27 cellular contexts compared by ENCODE assay signal in the genomic region with DNA sequence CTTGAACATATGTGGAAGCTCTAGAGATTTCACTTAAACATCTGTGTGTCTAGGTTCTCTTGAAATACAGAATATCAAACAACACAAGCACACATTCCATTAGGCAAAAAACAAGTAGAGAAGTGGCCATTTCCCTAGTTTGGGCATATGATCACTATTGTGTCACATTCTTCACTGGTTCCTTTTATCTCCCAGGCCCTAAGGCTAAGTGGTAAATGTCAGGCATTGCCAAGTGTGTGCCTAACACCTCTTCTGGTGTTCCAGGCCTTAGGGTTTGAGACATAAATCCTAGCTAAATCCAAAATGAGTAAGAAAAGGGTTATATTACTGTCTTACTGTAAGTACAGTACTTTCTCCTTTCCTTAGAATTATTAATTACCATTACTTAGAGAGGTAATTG.
"Had no signal": no experiment of that assay in that cellular context is flagged by ENCODE, and none has a peak within 500 bp of the region (broad histone marks: within the 10 kb centered on the region; RNA-seq: fewer than 3 reads in every experiment).

No MANE protein-coding gene starts in this region.

- H3K9ac ChIP-seq: KMS-11 had no signal

- DNase-seq: activated CD4-positive, alpha-beta T cell treated with anti-CD3 and anti-CD28 coated beads for 48 hours; activated CD4-positive, alpha-beta T cell treated with anti-CD3 and anti-CD28 coated beads, Interleukin-2, amount 50 U/mL, for 4 hours; activated CD4-positive, CD25-positive, alpha-beta regulatory T cell treated with anti-CD3 and anti-CD28 coated beads, Interleukin-2, amount 50 U/mL, for 72 hours; activated CD8-positive, alpha-beta memory T cell treated with anti-CD3 and anti-CD28 coated beads, Interleukin-2, amount 50 U/mL, for 48 hours; activated CD8-positive, alpha-beta T cell treated with anti-CD3 and anti-CD28 coated beads, Interleukin-2, amount 10 ng/mL, durations not matched to agents 7 days and 5 days; activated naive CD4-positive, alpha-beta T cell treated with Interleukin-2 at 50 U/mL for 16 hours; activated naive CD8-positive, alpha-beta T cell treated with anti-CD3 and anti-CD28 coated beads, Interleukin-2, amount 50 U/mL, for 24 hours; activated T-cell treated with anti-CD3 and anti-CD28 coated beads, Interleukin-2, amount 50 U/mL, for 1 hour; amniotic stem cell; body of pancreas; MV-4-11; NCI-H1105; NCI-H1436; NCI-H1694 treated with DMSO at 0.1 percent for 48 hours; NCI-H2029 treated with DMSO at 0.1 percent for 48 hours; NCI-H345; NCI-H510A; NCI-H526 treated with DMSO at 0.1 percent for 48 hours; NCI-H82; RPMI8226; SJCRH30 had no signal

- H3K27me3 ChIP-seq: ascending aorta, body of pancreas, SJCRH30 had no signal

- H3K27ac ChIP-seq: ascending aorta, body of pancreas, KMS-11, SJCRH30 had no signal

- H3K36me3 ChIP-seq: ascending aorta, SJCRH30 had no signal

- H3K4me1 ChIP-seq: ascending aorta, body of pancreas, SJCRH30 had no signal

- H3K9me3 ChIP-seq: ascending aorta, body of pancreas, SJCRH30 had no signal

- H3K4me3 ChIP-seq: ascending aorta, body of pancreas, SJCRH30 had no signal

- ATAC-seq: activated CD8-positive, alpha-beta T cell treated with anti-CD3 and anti-CD28 coated beads, Interleukin-2, amount 10 ng/mL, durations not matched to agents 7 days and 5 days; activated naive CD4-positive, alpha-beta T cell treated with anti-CD3 and anti-CD28 coated beads, Interleukin-2, amount 50 U/mL, for 72 hours; activated naive CD8-positive, alpha-beta T cell treated with anti-CD3 and anti-CD28 coated beads, Interleukin-2, amount 50 U/mL, for 24 hours; body of pancreas; Panc1; Right ventricle myocardium inferior; WTC11 had no signal
